ENCODE assay signal across 37 cellular contexts in genomic region chr17:6525731-6526130, GRCh38.
"Had no signal": no experiment of that assay in that cellular context is flagged by ENCODE, and none has a peak within 500 bp of the region (broad histone marks: within the 10 kb centered on the region; RNA-seq: fewer than 3 reads in every experiment).

No MANE protein-coding gene starts in this region.

- H3K36me3 ChIP-seq: adrenal gland, brain microvascular endothelial cell, breast epithelium, cardiac muscle cell had no signal

- H3K9me3 ChIP-seq: adrenal gland, body of pancreas, breast epithelium had no signal

- H3K9me3 Mint-ChIP-seq: activated B cell treated with CpG ODN at 0.5 μM for 24 hours; activated CD4-positive, alpha-beta memory T cell treated with anti-CD3 and anti-CD28 coated beads for 36 hours; activated CD4-positive, alpha-beta T cell treated with anti-CD3 and anti-CD28 coated beads, Interleukin-2, amount 10 ng/mL, durations not matched to agents 24 days and 14 days; activated CD8-positive, alpha-beta T cell treated with anti-CD3 and anti-CD28 coated beads for 36 hours; activated naive CD4-positive, alpha-beta T cell treated with anti-CD3 and anti-CD28 coated beads for 36 hours; activated naive CD4-positive, alpha-beta T cell treated with anti-CD3 and anti-CD28 coated beads, Interleukin-2, amount 50 U/mL, for 72 hours; activated naive CD8-positive, alpha-beta T cell treated with anti-CD3 and anti-CD28 coated beads for 36 hours; activated T-cell treated with anti-CD3 and anti-CD28 coated beads, Interleukin-2, amount 50 U/mL, for 4 hours; activated T-cell treated with anti-CD3 and anti-CD28 coated beads, Interleukin-2, amount 50 U/mL, for 72 hours; activated T-helper 1 cell treated with anti-CD3 and anti-CD28 coated beads, Interleukin-12 subunit alpha, Interleukin-12 subunit beta, Interleukin-2, Interleukin-4 antibody, amounts not matched to agents 30 ng/mL and 10 ng/mL and 1 ng/mL, durations not matched to agents 14 hours and 24 hours and 36 hours; activated T-helper 17 cell treated with anti-CD3 and anti-CD28 coated beads, Interleukin-2, amount 50 U/mL, for 72 hours; central memory CD8-positive, alpha-beta T cell; T-helper 1 cell treated with Interleukin-12 subunit alpha and Interleukin-12 subunit beta and Interleukin-4 antibody, amounts not matched to agents 30 μg/mL and 1 μg/mL, for 36 hours; T-helper 2 cell treated with Interferon-gamma antibody and Interleukin-4, amounts not matched to agents 5 μg/mL and 100 μg/mL, for 36 hours had no signal

- H3K4me3 ChIP-seq: adrenal gland, body of pancreas, breast epithelium, cardiac muscle cell had no signal

- H3K27ac Mint-ChIP-seq: activated B cell treated with CpG ODN at 0.5 μM for 24 hours; activated CD4-positive, alpha-beta memory T cell treated with anti-CD3 and anti-CD28 coated beads for 36 hours; activated CD4-positive, alpha-beta T cell treated with anti-CD3 and anti-CD28 coated beads, Interleukin-2, amount 10 ng/mL, durations not matched to agents 24 days and 14 days; activated CD8-positive, alpha-beta T cell treated with anti-CD3 and anti-CD28 coated beads for 36 hours; activated naive CD4-positive, alpha-beta T cell treated with anti-CD3 and anti-CD28 coated beads for 36 hours; activated naive CD4-positive, alpha-beta T cell treated with anti-CD3 and anti-CD28 coated beads, Interleukin-2, amount 50 U/mL, for 72 hours; activated naive CD8-positive, alpha-beta T cell treated with anti-CD3 and anti-CD28 coated beads for 36 hours; activated T-cell treated with anti-CD3 and anti-CD28 coated beads, Interleukin-2, amount 50 U/mL, for 72 hours; activated T-helper 1 cell treated with anti-CD3 and anti-CD28 coated beads, Interleukin-12 subunit alpha, Interleukin-12 subunit beta, Interleukin-2, Interleukin-4 antibody, amounts not matched to agents 30 ng/mL and 10 ng/mL and 1 ng/mL, durations not matched to agents 14 hours and 24 hours and 36 hours; T-helper 1 cell treated with Interleukin-12 subunit alpha and Interleukin-12 subunit beta and Interleukin-4 antibody, amounts not matched to agents 30 μg/mL and 1 μg/mL, for 36 hours; T-helper 2 cell treated with Interferon-gamma antibody and Interleukin-4, amounts not matched to agents 5 μg/mL and 100 μg/mL, for 36 hours had no signal

- H3K4me3 Mint-ChIP-seq: activated B cell treated with CpG ODN at 0.5 μM for 24 hours; activated CD4-positive, alpha-beta memory T cell treated with anti-CD3 and anti-CD28 coated beads for 36 hours; activated CD4-positive, alpha-beta T cell treated with anti-CD3 and anti-CD28 coated beads, Interleukin-2, amount 10 ng/mL, durations not matched to agents 24 days and 14 days; activated CD8-positive, alpha-beta T cell treated with anti-CD3 and anti-CD28 coated beads for 36 hours; activated naive CD4-positive, alpha-beta T cell treated with anti-CD3 and anti-CD28 coated beads for 36 hours; activated naive CD8-positive, alpha-beta T cell treated with anti-CD3 and anti-CD28 coated beads for 36 hours; activated T-cell treated with anti-CD3 and anti-CD28 coated beads, Interleukin-2, amount 50 U/mL, for 4 hours; activated T-cell treated with anti-CD3 and anti-CD28 coated beads, Interleukin-2, amount 50 U/mL, for 72 hours; activated T-helper 1 cell treated with anti-CD3 and anti-CD28 coated beads, Interleukin-12 subunit alpha, Interleukin-12 subunit beta, Interleukin-2, Interleukin-4 antibody, amounts not matched to agents 30 ng/mL and 10 ng/mL and 1 ng/mL, durations not matched to agents 14 hours and 24 hours and 36 hours; activated T-helper 17 cell treated with anti-CD3 and anti-CD28 coated beads, Interleukin-2, amount 50 U/mL, for 72 hours; central memory CD8-positive, alpha-beta T cell; T-helper 1 cell treated with Interleukin-12 subunit alpha and Interleukin-12 subunit beta and Interleukin-4 antibody, amounts not matched to agents 30 μg/mL and 1 μg/mL, for 36 hours; T-helper 2 cell treated with Interferon-gamma antibody and Interleukin-4, amounts not matched to agents 5 μg/mL and 100 μg/mL, for 36 hours had no signal

- H3K27me3 Mint-ChIP-seq: activated CD4-positive, alpha-beta T cell treated with anti-CD3 and anti-CD28 coated beads, Interleukin-2, amount 10 ng/mL, durations not matched to agents 24 days and 14 days; activated CD8-positive, alpha-beta T cell treated with anti-CD3 and anti-CD28 coated beads for 36 hours; activated naive CD8-positive, alpha-beta T cell treated with anti-CD3 and anti-CD28 coated beads for 36 hours; activated T-helper 17 cell treated with anti-CD3 and anti-CD28 coated beads, Interleukin-2, amount 50 U/mL, for 72 hours; central memory CD8-positive, alpha-beta T cell had no signal

- H3K36me3 Mint-ChIP-seq: activated CD4-positive, alpha-beta memory T cell treated with anti-CD3 and anti-CD28 coated beads for 36 hours; activated naive CD4-positive, alpha-beta T cell treated with anti-CD3 and anti-CD28 coated beads, Interleukin-2, amount 50 U/mL, for 72 hours; activated naive CD8-positive, alpha-beta T cell treated with anti-CD3 and anti-CD28 coated beads for 36 hours had no signal

- DNase-seq: activated B cell treated with CpG ODN at 0.5 μM for 24 hours; activated CD4-positive, alpha-beta memory T cell treated with anti-CD3 and anti-CD28 coated beads for 36 hours; activated CD4-positive, alpha-beta T cell treated with anti-CD3 and anti-CD28 coated beads for 4 hours; activated CD4-positive, alpha-beta T cell treated with anti-CD3 and anti-CD28 coated beads, Interleukin-2, amount 10 ng/mL, durations not matched to agents 24 days and 14 days; activated CD4-positive, alpha-beta T cell treated with anti-CD3 and anti-CD28 coated beads, Interleukin-2, amount 50 U/mL, for 1 hour; activated CD4-positive, alpha-beta T cell treated with anti-CD3 and anti-CD28 coated beads, Interleukin-2, amount 50 U/mL, for 4 hours; activated CD4-positive, CD25-positive, alpha-beta regulatory T cell treated with anti-CD3 and anti-CD28 coated beads, Interleukin-2, amount 50 U/mL, for 72 hours; activated CD8-positive, alpha-beta memory T cell treated with anti-CD3 and anti-CD28 coated beads, Interleukin-2, amount 50 U/mL, for 4 hours; activated CD8-positive, alpha-beta T cell treated with anti-CD3 and anti-CD28 coated beads for 36 hours; activated effector memory CD4-positive, alpha-beta T cell treated with anti-CD3 and anti-CD28 coated beads, Interleukin-2, amount 50 U/mL, for 16 hours; activated gamma-delta T cell treated with Interleukin-2 at 50 U/mL for 16 hours; activated naive CD4-positive, alpha-beta T cell; activated naive CD4-positive, alpha-beta T cell treated with anti-CD3 and anti-CD28 coated beads for 36 hours; activated naive CD4-positive, alpha-beta T cell treated with anti-CD3 and anti-CD28 coated beads, Interleukin-2, amount 50 U/mL, for 16 hours; activated naive CD8-positive, alpha-beta T cell treated with anti-CD3 and anti-CD28 coated beads for 36 hours; activated T-cell treated with anti-CD3 and anti-CD28 coated beads for 4 hours; activated T-cell treated with anti-CD3 and anti-CD28 coated beads, Interleukin-2, amount 50 U/mL, for 1 hour; activated T-cell treated with anti-CD3 and anti-CD28 coated beads, Interleukin-2, amount 50 U/mL, for 4 hours; activated T-cell treated with anti-CD3 and anti-CD28 coated beads, Interleukin-2, amount 50 U/mL, for 72 hours; adrenal gland; amniotic stem cell; body of pancreas; brain microvascular endothelial cell; caudate nucleus; cerebellar nuclear complex; T-helper 9 cell had no signal

- H3K4me1 Mint-ChIP-seq: activated B cell treated with CpG ODN at 0.5 μM for 24 hours; activated CD4-positive, alpha-beta T cell treated with anti-CD3 and anti-CD28 coated beads, Interleukin-2, amount 10 ng/mL, durations not matched to agents 24 days and 14 days; activated naive CD8-positive, alpha-beta T cell treated with anti-CD3 and anti-CD28 coated beads for 36 hours; activated T-helper 17 cell treated with anti-CD3 and anti-CD28 coated beads, Interleukin-2, amount 50 U/mL, for 72 hours; central memory CD8-positive, alpha-beta T cell had no signal

- H3K4me1 ChIP-seq: adrenal gland, body of pancreas, breast epithelium had no signal

- FAIRE-seq: astrocyte, TTC549 had no signal

- H3K27ac ChIP-seq: adrenal gland, body of pancreas, brain microvascular endothelial cell, breast epithelium, cardiac muscle cell, VCaP had no signal

- H3K27me3 ChIP-seq: adrenal gland, body of pancreas, brain microvascular endothelial cell, breast epithelium, cardiac muscle cell had no signal
